Comparison of ENCODE assay signal across 27 cellular contexts in the genomic region with DNA sequence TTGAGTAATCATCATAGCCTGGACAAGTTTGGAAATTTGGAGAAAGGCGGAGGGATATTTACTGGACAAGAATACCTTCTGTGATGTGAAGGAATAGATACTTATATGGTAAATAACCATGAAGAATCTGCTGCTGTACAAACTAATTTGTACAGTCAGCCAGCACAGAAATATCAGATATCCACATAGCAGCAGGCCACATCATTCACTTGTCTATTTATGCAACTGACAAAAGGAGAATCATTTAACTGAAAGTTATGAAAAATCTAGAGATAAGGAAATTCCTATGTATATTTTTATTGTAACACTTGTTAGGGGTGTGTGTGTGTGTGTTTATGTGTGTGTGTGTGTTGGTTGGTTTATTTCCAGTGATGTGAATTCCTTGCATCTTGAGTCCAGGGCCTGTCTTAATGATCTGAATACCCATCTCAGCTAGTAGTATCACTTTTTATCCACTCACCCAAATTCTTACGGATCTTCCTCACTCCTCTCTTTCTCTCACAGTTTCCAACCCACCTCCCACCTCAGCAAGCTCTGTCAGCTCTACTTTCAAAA. TPM values are rescaled to one million over a fixed set of nuclear protein-coding genes. Genes with fewer than 3 reads are reported as not detected.
"Had no signal": no experiment of that assay in that cellular context is flagged by ENCODE, and none has a peak within 500 bp of the region (broad histone marks: within the 10 kb centered on the region; RNA-seq: fewer than 3 reads in every experiment).

No MANE protein-coding gene starts in this region.

- H3K9me3 ChIP-seq: esophagus squamous epithelium, neutrophil, prostate gland, right atrium auricular region, testis, tibial artery had no signal

- H3K36me3 Mint-ChIP-seq: memory B cell; natural killer cell; stimulated activated effector memory CD8-positive, alpha-beta T cell treated with anti-CD3 and anti-CD28 coated beads, Interleukin-12 subunit alpha, Interleukin-12 subunit beta, amount 100 ng/mL, for 72 hours; type B pancreatic cell had no signal

- H3K4me1 ChIP-seq: esophagus squamous epithelium, prostate gland, right atrium auricular region, tibial artery had no signal

- H3K27ac ChIP-seq: esophagus squamous epithelium, neutrophil, prostate gland, right atrium auricular region, testis, tibial artery had no signal

- FAIRE-seq: endometrium, kidney had no signal

- H3K27ac Mint-ChIP-seq: effector memory CD8-positive, alpha-beta T cell; memory B cell; natural killer cell; stimulated activated effector memory CD8-positive, alpha-beta T cell treated with anti-CD3 and anti-CD28 coated beads, Interleukin-12 subunit alpha, Interleukin-12 subunit beta, amount 100 ng/mL, for 72 hours; type B pancreatic cell had no signal

- H3K27me3 Mint-ChIP-seq: effector memory CD8-positive, alpha-beta T cell; memory B cell; type B pancreatic cell had no signal

- H3K4me1 Mint-ChIP-seq: memory B cell; natural killer cell; neural crest cell; stimulated activated effector memory CD8-positive, alpha-beta T cell treated with anti-CD3 and anti-CD28 coated beads, Interleukin-12 subunit alpha, Interleukin-12 subunit beta, amount 100 ng/mL, for 72 hours had no signal

- H3K4me3 ChIP-seq: esophagus squamous epithelium, lung, prostate gland, right atrium auricular region, testis, tibial artery had no signal

- DNase-seq: cortex of kidney; effector memory CD8-positive, alpha-beta T cell; erythroblast; esophagus squamous epithelium; foreskin melanocyte; glutamatergic neuron; hypothalamus; kidney; natural killer cell; stimulated activated CD4-positive, alpha-beta T cell treated with anti-CD3 and anti-CD28 coated beads, Interleukin-2, amount 100 ng/mL, for 24 hours; stimulated activated CD4-positive, alpha-beta T cell treated with anti-CD3 and anti-CD28 coated beads, Interleukin-4, amount 100 ng/mL, for 24 hours; stimulated activated naive CD8-positive, alpha-beta T cell treated with anti-CD3 and anti-CD28 coated beads, Interleukin-15, Interleukin-2, amounts not matched to agents 100 U/mL and 50 U/mL, for 24 hours; substantia nigra; testis; tibial artery had no signal

- ATAC-seq: effector memory CD8-positive, alpha-beta T cell; left lobe of liver; natural killer cell; sciatic nerve; stimulated activated effector memory CD8-positive, alpha-beta T cell treated with anti-CD3 and anti-CD28 coated beads, Interleukin-12 subunit alpha, Interleukin-12 subunit beta, amount 100 ng/mL, for 72 hours; stimulated activated naive CD8-positive, alpha-beta T cell treated with anti-CD3 and anti-CD28 coated beads, Interleukin-15, Interleukin-2, amounts not matched to agents 100 U/mL and 50 U/mL, for 24 hours had no signal

- H3K27me3 ChIP-seq: esophagus squamous epithelium, neutrophil, right atrium auricular region, testis, tibial artery had no signal

- H3K36me3 ChIP-seq: esophagus squamous epithelium, neutrophil, prostate gland, right atrium auricular region, tibial artery had no signal

- H3K9me3 Mint-ChIP-seq: memory B cell, type B pancreatic cell had no signal

- H3K4me3 Mint-ChIP-seq: effector memory CD8-positive, alpha-beta T cell; memory B cell; natural killer cell; neural crest cell; stimulated activated effector memory CD8-positive, alpha-beta T cell treated with anti-CD3 and anti-CD28 coated beads, Interleukin-12 subunit alpha, Interleukin-12 subunit beta, amount 100 ng/mL, for 72 hours; type B pancreatic cell had no signal

RNA-seq across cellular contexts. Expression of a gene that starts 10.5 kb away (rescaled TPM):
- total RNA-seq: mononuclear cell had no signal
